ENCODE assay signal across 1 cellular context in genomic region chr6:129475477-129476247, GRCh38.
TF ChIP-seq lines count a peak whose summit lies in the region.

No MANE protein-coding gene starts in this region.

TF ChIP-seq in HCT116, 20 proteins besides CTCF, POLR2A, EP300 and RAD21 (continued from another document):
- TF ChIP-seq, protein P1, sequence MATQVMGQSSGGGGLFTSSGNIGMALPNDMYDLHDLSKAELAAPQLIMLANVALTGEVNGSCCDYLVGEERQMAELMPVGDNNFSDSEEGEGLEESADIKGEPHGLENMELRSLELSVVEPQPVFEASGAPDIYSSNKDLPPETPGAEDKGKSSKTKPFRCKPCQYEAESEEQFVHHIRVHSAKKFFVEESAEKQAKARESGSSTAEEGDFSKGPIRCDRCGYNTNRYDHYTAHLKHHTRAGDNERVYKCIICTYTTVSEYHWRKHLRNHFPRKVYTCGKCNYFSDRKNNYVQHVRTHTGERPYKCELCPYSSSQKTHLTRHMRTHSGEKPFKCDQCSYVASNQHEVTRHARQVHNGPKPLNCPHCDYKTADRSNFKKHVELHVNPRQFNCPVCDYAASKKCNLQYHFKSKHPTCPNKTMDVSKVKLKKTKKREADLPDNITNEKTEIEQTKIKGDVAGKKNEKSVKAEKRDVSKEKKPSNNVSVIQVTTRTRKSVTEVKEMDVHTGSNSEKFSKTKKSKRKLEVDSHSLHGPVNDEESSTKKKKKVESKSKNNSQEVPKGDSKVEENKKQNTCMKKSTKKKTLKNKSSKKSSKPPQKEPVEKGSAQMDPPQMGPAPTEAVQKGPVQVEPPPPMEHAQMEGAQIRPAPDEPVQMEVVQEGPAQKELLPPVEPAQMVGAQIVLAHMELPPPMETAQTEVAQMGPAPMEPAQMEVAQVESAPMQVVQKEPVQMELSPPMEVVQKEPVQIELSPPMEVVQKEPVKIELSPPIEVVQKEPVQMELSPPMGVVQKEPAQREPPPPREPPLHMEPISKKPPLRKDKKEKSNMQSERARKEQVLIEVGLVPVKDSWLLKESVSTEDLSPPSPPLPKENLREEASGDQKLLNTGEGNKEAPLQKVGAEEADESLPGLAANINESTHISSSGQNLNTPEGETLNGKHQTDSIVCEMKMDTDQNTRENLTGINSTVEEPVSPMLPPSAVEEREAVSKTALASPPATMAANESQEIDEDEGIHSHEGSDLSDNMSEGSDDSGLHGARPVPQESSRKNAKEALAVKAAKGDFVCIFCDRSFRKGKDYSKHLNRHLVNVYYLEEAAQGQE (IDR thresholded peaks at IDR 0.05; ENCODE audit: low read depth): no peak
- TF ChIP-seq, protein P2, sequence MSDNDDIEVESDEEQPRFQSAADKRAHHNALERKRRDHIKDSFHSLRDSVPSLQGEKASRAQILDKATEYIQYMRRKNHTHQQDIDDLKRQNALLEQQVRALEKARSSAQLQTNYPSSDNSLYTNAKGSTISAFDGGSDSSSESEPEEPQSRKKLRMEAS (IDR thresholded peaks at IDR 0.05): no peak
- no peak for TF ChIP-seq JUND (IDR thresholded peaks at IDR 0.05)
- no peak for TF ChIP-seq YY1 (IDR thresholded peaks at IDR 0.05; ENCODE audit: extremely low read depth, insufficient replicate concordance, low read depth, low read length)
- TF ChIP-seq SRF (IDR thresholded peaks at IDR 0.05; ENCODE audit: low read depth): no peak
- TF ChIP-seq EZH2 (IDR thresholded peaks at IDR 0.05): no peak
- TF ChIP-seq CEBPB (IDR thresholded peaks at IDR 0.05; ENCODE audit: low read depth): no peak
- TF ChIP-seq FOSL1 (IDR thresholded peaks at IDR 0.05; ENCODE audit: low read depth): no peak
- TF ChIP-seq ELF1 (IDR thresholded peaks at IDR 0.05; ENCODE audit: borderline replicate concordance, low read depth): no peak
- TF ChIP-seq TCF7L2 (IDR thresholded peaks at IDR 0.05; ENCODE audit: borderline replicate concordance, extremely low read depth, insufficient read depth, insufficient read length): no peak
- TF ChIP-seq CBX3 (IDR thresholded peaks at IDR 0.05; ENCODE audit: low read depth): no peak
- TF ChIP-seq ATF3 (IDR thresholded peaks at IDR 0.05): no peak
- no peak for TF ChIP-seq EGR1 (IDR thresholded peaks at IDR 0.05; ENCODE audit: low read depth)
- TF ChIP-seq SP1 (IDR thresholded peaks at IDR 0.05; ENCODE audit: low read depth): no peak
- TF ChIP-seq ZNF274 (IDR thresholded peaks at IDR 0.05; ENCODE audit: low read depth, low read length): no peak
- no peak for TF ChIP-seq ZFX (IDR thresholded peaks at IDR 0.05)
